Comparison of ENCODE assay signal across 8 cellular contexts in the genomic region with DNA sequence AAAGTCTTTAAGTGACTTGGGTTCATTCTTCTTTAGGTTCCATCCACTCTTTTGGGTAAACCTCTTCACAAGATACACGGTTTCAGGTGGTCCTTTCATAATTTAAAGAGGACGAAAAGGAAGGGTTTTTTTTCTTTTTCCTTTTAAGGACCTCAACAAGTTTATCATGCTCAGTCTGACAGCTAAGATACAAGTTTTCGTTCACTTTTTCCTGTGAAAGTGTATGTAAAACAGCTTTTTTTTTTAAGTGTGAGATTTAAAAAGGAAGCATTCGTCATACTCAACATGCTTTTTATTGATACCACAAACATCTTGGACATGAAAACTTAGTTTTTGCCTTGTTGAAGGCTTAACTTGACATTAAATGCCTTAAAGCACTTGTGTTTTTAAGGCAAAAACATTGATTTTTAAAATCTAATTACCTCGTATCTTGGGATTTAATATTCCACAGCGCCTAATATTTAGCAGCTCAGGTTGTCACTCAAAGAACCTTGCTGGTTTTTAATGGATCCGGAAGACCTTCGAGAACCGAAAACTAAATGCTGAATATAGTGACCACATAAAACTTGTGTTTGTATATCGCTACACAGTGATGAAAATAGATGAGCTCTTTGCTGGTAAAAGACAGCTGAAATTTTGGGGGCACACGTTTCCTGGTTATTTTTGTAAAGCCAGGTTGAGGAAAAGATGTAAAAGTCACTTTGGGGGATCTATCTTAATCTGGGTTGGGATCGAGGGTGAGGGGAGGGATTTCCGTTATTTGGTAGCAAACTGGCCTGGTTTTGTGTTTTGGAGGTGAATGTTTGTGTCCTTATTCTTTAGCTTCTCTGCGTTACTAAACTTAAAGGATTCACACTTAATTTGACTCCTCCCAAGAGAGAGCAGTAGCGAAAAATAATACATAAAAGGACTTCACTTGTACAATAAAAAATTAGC. TPM values are rescaled to one million over a fixed set of nuclear protein-coding genes. Genes with fewer than 3 reads are reported as not detected.
A peak's percentile ranks its signal among the peaks of the same experiment; 100 is the strongest.
DNase-seq lines count a peak whose midpoint lies in the region; ATAC-seq and TF ChIP-seq lines count a peak whose summit lies in the region.

No MANE protein-coding gene starts in this region.

- no peak for DNase-seq in BE2C
- no peak for DNase-seq in LNCaP clone FGC (ENCODE audit: low read depth)
- DNase-seq in natural killer cell = no peak
- no peak for DNase-seq in NCI-H187 (lab: John Stamatoyannopoulos, UW)
- DNase-seq in islet precursor cell = no peak
- DNase-seq in cortex of kidney (lab: John Stamatoyannopoulos, UW) = no peak
- no peak for DNase-seq in AG20443 (ENCODE audit: low spot score)

- H3K4me3 Mint-ChIP-seq in dendritic cell treated with granulocyte-macrophage colony-stimulating factor and Interleukin-4, amounts not matched to agents 40 ng/mL and 50 ng/mL, for 4 days = peak overlapping the region; percentile 86
- H3K4me3 Mint-ChIP-seq in natural killer cell = peak overlapping the region; percentile 95

- TF ChIP-seq CTCF in BE2C (IDR thresholded peaks at IDR 0.05; ENCODE audit: low read depth, low read length) (no peak), LNCaP clone FGC (IDR thresholded peaks at IDR 0.05; ENCODE audit: control insufficient read depth, extremely low read depth, insufficient read depth) (no peak), natural killer cell (IDR thresholded peaks at IDR 0.05) (no peak)

- peaks cover 32% of the 10 kb centered on the region for H3K4me1 Mint-ChIP-seq in dendritic cell treated with granulocyte-macrophage colony-stimulating factor and Interleukin-4, amounts not matched to agents 40 ng/mL and 50 ng/mL, for 4 days (ENCODE audit: low read depth)
- peaks cover 42 to 44% of the 10 kb centered on the region in 2 donors for H3K4me1 Mint-ChIP-seq in natural killer cell

- H3K27me3 Mint-ChIP-seq in dendritic cell treated with granulocyte-macrophage colony-stimulating factor and Interleukin-4, amounts not matched to agents 40 ng/mL and 50 ng/mL, for 4 days = no peaks in the 10 kb centered on the region
- no peaks in the 10 kb centered on the region for H3K27me3 Mint-ChIP-seq in natural killer cell (ENCODE audit: low read depth in 2 of 2)

- no peaks in the 10 kb centered on the region for H3K9me3 Mint-ChIP-seq in dendritic cell treated with granulocyte-macrophage colony-stimulating factor and Interleukin-4, amounts not matched to agents 40 ng/mL and 50 ng/mL, for 4 days
- no peaks in the 10 kb centered on the region for H3K9me3 Mint-ChIP-seq in natural killer cell

- intact Hi-C loops in dendritic cell treated with granulocyte-macrophage colony-stimulating factor and Interleukin-4, amounts not matched to agents 40 ng/mL and 50 ng/mL, for 4 days (cut with micrococcal nuclease) = no loop called here
- intact Hi-C loops in natural killer cell (cut with micrococcal nuclease) = no loop called here

- peaks cover 60% of the 10 kb centered on the region for H3K36me3 Mint-ChIP-seq in dendritic cell treated with granulocyte-macrophage colony-stimulating factor and Interleukin-4, amounts not matched to agents 40 ng/mL and 50 ng/mL, for 4 days (ENCODE audit: low read depth)
- H3K36me3 Mint-ChIP-seq in natural killer cell = peaks cover 7% of the 10 kb centered on the region

- H3K9me3 ChIP-seq in BE2C = no peaks in the 10 kb centered on the region

- H3K27me3 ChIP-seq in BE2C = no peaks in the 10 kb centered on the region

- no peaks in the 10 kb centered on the region for H3K4me1 ChIP-seq in BE2C

- H3K4me3 ChIP-seq in BE2C (ENCODE audit: low read depth, low read length) (peak overlapping the region; percentile 88), LNCaP clone FGC (ENCODE audit: low read depth, low read length) (peak overlapping the region; percentile 99)

- peak overlapping the region; percentile 75 for H3K27ac Mint-ChIP-seq in dendritic cell treated with granulocyte-macrophage colony-stimulating factor and Interleukin-4, amounts not matched to agents 40 ng/mL and 50 ng/mL, for 4 days
- peak overlapping the region; percentile 99 to 100 for H3K27ac Mint-ChIP-seq in natural killer cell

- H3K36me3 ChIP-seq in BE2C = peaks cover 52% of the 10 kb centered on the region

- no peak for ATAC-seq in natural killer cell

RNA-seq across cellular contexts. Expression of gene PCF11, which starts 2.3 kb away (rescaled TPM):
- 78.5 TPM for polyA plus RNA-seq in BE2C (2012; ENCODE audit: insufficient read depth, insufficient read length, low read depth)
- total RNA-seq in natural killer cell = 100 to 1,000 TPM; 161 to 190 (median 161) TPM

RNA-seq across cellular contexts. Expression of gene ANKRD42, which starts 34.3 kb away (rescaled TPM):
- 2.2 TPM for polyA plus RNA-seq in BE2C (2012; ENCODE audit: insufficient read depth, insufficient read length, low read depth)
- total RNA-seq in natural killer cell = 10 to 100 TPM; 10.4 to 13.3 (median 11.6) TPM
